In the genomic region with DNA sequence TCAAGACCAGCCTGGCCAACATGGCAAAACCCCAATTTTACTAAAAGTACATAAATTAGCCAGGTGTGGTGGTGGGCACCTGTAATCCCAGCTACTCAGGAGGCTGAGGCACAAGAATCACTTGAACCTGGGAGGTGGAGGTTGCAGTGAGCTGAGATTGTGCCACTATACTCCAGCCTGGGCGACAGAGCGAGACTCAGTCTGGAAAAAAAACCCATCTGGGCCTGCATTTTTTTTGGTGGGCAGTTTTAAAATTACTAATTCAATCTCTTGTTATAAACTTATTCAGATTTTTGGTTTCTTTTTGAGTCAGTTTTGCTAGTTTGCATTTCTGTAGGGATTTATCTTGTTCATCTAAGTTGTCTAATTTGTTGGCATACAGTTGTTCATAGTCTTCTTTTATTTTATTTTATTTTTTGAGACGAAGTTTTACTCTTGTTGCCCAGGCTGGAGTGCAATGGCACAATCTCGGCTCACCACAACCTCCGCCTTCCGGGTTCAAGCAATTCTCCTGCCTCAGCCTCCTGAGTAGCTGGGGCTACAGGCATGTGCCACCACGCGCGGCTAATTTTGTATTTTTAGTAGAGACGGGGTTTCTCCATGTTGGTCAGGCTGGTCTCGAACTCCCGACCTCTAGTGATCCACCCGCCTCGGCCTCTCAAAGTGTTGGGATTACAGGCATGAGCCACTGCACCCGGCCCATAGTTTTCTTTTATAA, we compare ENCODE assay signal across 7 cellular contexts. TPM values are rescaled to one million over a fixed set of nuclear protein-coding genes. Genes with fewer than 3 reads are reported as not detected.
DNase-seq lines count a peak whose midpoint lies in the region; ATAC-seq and TF ChIP-seq lines count a peak whose summit lies in the region.
"Not testable (repeated sequence)": the region's sequence is repeated elsewhere in the genome, so short reads cannot be mapped to it uniquely, and the experiment has no call there.

No MANE protein-coding gene starts in this region.

- not testable (repeated sequence) for H3K27me3 ChIP-seq in CD4-positive, alpha-beta T cell (ENCODE audit: control insufficient read depth, insufficient read depth, low read length); OCI-LY1 (ENCODE audit: insufficient read depth, low read length)

- H4K20me1 ChIP-seq in OCI-LY1 (ENCODE audit: insufficient read depth, low read length): not testable (repeated sequence)

- POLR2A ChIA-PET in CD4-positive, alpha-beta T cell (lab: Charles Lee); activated CD4-positive, alpha-beta T cell treated with anti-CD3 and anti-CD28 coated beads, Interleukin-2, amount 10 ng/mL, durations not matched to agents 7 days and 5 days (lab: Charles Lee): not testable (repeated sequence)

- peaks cover 76% of the 10 kb centered on the region for H3K4me1 Mint-ChIP-seq in CD4-positive, alpha-beta T cell (ENCODE audit: low read depth)
- peaks cover 75% of the 10 kb centered on the region for H3K4me1 Mint-ChIP-seq in activated CD4-positive, alpha-beta T cell treated with anti-CD3 and anti-CD28 coated beads, Interleukin-2, amount 10 ng/mL, durations not matched to agents 7 days and 5 days
- peaks cover 79% of the 10 kb centered on the region for H3K4me1 Mint-ChIP-seq in activated T-cell treated with anti-CD3 and anti-CD28 coated beads, Interleukin-2, amount 50 U/mL, for 4 hours (ENCODE audit: low read depth)
- peaks cover 52 to 90% (median 62%) of the 10 kb centered on the region in 3 donors for H3K4me1 Mint-ChIP-seq in naive B cell
- H3K4me1 Mint-ChIP-seq in stimulated activated memory B cell treated with anti-CD40 and anti-IgM and Interleukin-4, amounts not matched to agents 10 μg/mL and 1 μg/mL and 100 μg/mL, for 72 hours: peaks cover 87% of the 10 kb centered on the region

- H3K4me3 Mint-ChIP-seq in CD4-positive, alpha-beta T cell: peak overlapping the region; percentile 84
- not testable (repeated sequence) for H3K4me3 Mint-ChIP-seq in activated CD4-positive, alpha-beta T cell treated with anti-CD3 and anti-CD28 coated beads, Interleukin-2, amount 10 ng/mL, durations not matched to agents 7 days and 5 days; activated T-cell treated with anti-CD3 and anti-CD28 coated beads, Interleukin-2, amount 50 U/mL, for 4 hours
- H3K4me3 Mint-ChIP-seq in naive B cell: peak overlapping the region in 1 of 8 donors; percentile 77
- peak overlapping the region; percentile 70 for H3K4me3 Mint-ChIP-seq in stimulated activated memory B cell treated with anti-CD40 and anti-IgM and Interleukin-4, amounts not matched to agents 10 μg/mL and 1 μg/mL and 100 μg/mL, for 72 hours

- peaks cover 64% of the 10 kb centered on the region for H3K4me1 ChIP-seq in OCI-LY1 (ENCODE audit: insufficient read depth, low read length, severe bottlenecking)

- H3K4me2 ChIP-seq in OCI-LY1 (ENCODE audit: low read length): peak overlapping the region; percentile 90; the same call in 1 of the 2 replicates

- not testable (repeated sequence) for H3K9ac ChIP-seq in OCI-LY1 (ENCODE audit: low read length)

- intact Hi-C loops in CD4-positive, alpha-beta T cell (cut with DNase I, micrococcal nuclease): not testable (repeated sequence)

- not testable (repeated sequence) for H3K9me2 ChIP-seq in OCI-LY1 (ENCODE audit: low read depth, low read length)

- H3K4me3 ChIP-seq in OCI-LY1 (ENCODE audit: low read depth, low read length, poor library complexity, severe bottlenecking): not testable (repeated sequence)

- DNase-seq in CD4-positive, alpha-beta T cell; activated CD4-positive, alpha-beta T cell treated with anti-CD3 and anti-CD28 coated beads, Interleukin-2, amount 10 ng/mL, durations not matched to agents 7 days and 5 days; activated T-cell treated with anti-CD3 and anti-CD28 coated beads, Interleukin-2, amount 50 U/mL, for 4 hours; activated naive CD4-positive, alpha-beta T cell treated with anti-CD3 and anti-CD28 coated beads, Interleukin-2, amount 50 U/mL, for 72 hours (ENCODE audit: low spot score in 2 of 2); naive B cell: not testable (repeated sequence)

- H3K79me2 ChIP-seq in OCI-LY1 (ENCODE audit: insufficient read depth, low read length): peaks cover 39% of the 10 kb centered on the region

- peak overlapping the region; percentile 89 for H3K27ac Mint-ChIP-seq in CD4-positive, alpha-beta T cell
- peak overlapping the region; percentile 66 for H3K27ac Mint-ChIP-seq in activated CD4-positive, alpha-beta T cell treated with anti-CD3 and anti-CD28 coated beads, Interleukin-2, amount 10 ng/mL, durations not matched to agents 7 days and 5 days
- peak overlapping the region; percentile 8 to 39 for H3K27ac Mint-ChIP-seq in activated naive CD4-positive, alpha-beta T cell treated with anti-CD3 and anti-CD28 coated beads, Interleukin-2, amount 50 U/mL, for 72 hours
- H3K27ac Mint-ChIP-seq in naive B cell: peak overlapping the region in 5 of 6 donors; percentile 33 to 99 (median 73)
- H3K27ac Mint-ChIP-seq in stimulated activated memory B cell treated with anti-CD40 and anti-IgM and Interleukin-4, amounts not matched to agents 10 μg/mL and 1 μg/mL and 100 μg/mL, for 72 hours: peak overlapping the region; percentile 86

- H3K27ac ChIP-seq in CD4-positive, alpha-beta T cell (ENCODE audit: low read depth, low read length): not testable (repeated sequence)
- H3K27ac ChIP-seq in OCI-LY1 (ENCODE audit: low read depth, low read length, poor library complexity, severe bottlenecking): peak overlapping the region; percentile 95

- ATAC-seq in CD4-positive, alpha-beta T cell (ENCODE audit: poor library complexity); naive B cell (ENCODE audit: low read depth in 2 of 2); stimulated activated memory B cell treated with anti-CD40 and anti-IgM and Interleukin-4, amounts not matched to agents 10 μg/mL and 1 μg/mL and 100 μg/mL, for 72 hours: not testable (repeated sequence)
- peak; percentile 25 to 40 for ATAC-seq in activated T-cell treated with anti-CD3 and anti-CD28 coated beads, Interleukin-2, amount 50 U/mL, for 4 hours
- peak; percentile 26 to 42 for ATAC-seq in activated naive CD4-positive, alpha-beta T cell treated with anti-CD3 and anti-CD28 coated beads, Interleukin-2, amount 50 U/mL, for 72 hours

- not testable (repeated sequence) for TF ChIP-seq CTCF in CD4-positive, alpha-beta T cell (IDR thresholded peaks at IDR 0.05); OCI-LY1 (IDR thresholded peaks at IDR 0.05; ENCODE audit: low read length)

- not testable (repeated sequence) for H2AFZ ChIP-seq in OCI-LY1 (ENCODE audit: low read length)

- not testable (repeated sequence) for H3K9me3 Mint-ChIP-seq in CD4-positive, alpha-beta T cell; activated CD4-positive, alpha-beta T cell treated with anti-CD3 and anti-CD28 coated beads, Interleukin-2, amount 10 ng/mL, durations not matched to agents 7 days and 5 days; activated T-cell treated with anti-CD3 and anti-CD28 coated beads, Interleukin-2, amount 50 U/mL, for 4 hours; activated naive CD4-positive, alpha-beta T cell treated with anti-CD3 and anti-CD28 coated beads, Interleukin-2, amount 50 U/mL, for 72 hours; naive B cell; stimulated activated memory B cell treated with anti-CD40 and anti-IgM and Interleukin-4, amounts not matched to agents 10 μg/mL and 1 μg/mL and 100 μg/mL, for 72 hours

- not testable (repeated sequence) for H3K9me3 ChIP-seq in CD4-positive, alpha-beta T cell (ENCODE audit: control insufficient read depth, low read length); OCI-LY1 (ENCODE audit: low read length)

- CTCF ChIA-PET in CD4-positive, alpha-beta T cell (lab: Charles Lee); activated CD4-positive, alpha-beta T cell treated with anti-CD3 and anti-CD28 coated beads, Interleukin-2, amount 10 ng/mL, durations not matched to agents 7 days and 5 days (lab: Charles Lee): not testable (repeated sequence)

- peaks cover 52% of the 10 kb centered on the region for H3K36me3 Mint-ChIP-seq in CD4-positive, alpha-beta T cell (ENCODE audit: low read depth)
- H3K36me3 Mint-ChIP-seq in activated CD4-positive, alpha-beta T cell treated with anti-CD3 and anti-CD28 coated beads, Interleukin-2, amount 10 ng/mL, durations not matched to agents 7 days and 5 days (ENCODE audit: low read depth): peaks cover 52% of the 10 kb centered on the region
- H3K36me3 Mint-ChIP-seq in activated T-cell treated with anti-CD3 and anti-CD28 coated beads, Interleukin-2, amount 50 U/mL, for 4 hours (ENCODE audit: insufficient read depth): peaks cover 11% of the 10 kb centered on the region
- H3K36me3 Mint-ChIP-seq in activated naive CD4-positive, alpha-beta T cell treated with anti-CD3 and anti-CD28 coated beads, Interleukin-2, amount 50 U/mL, for 72 hours: peaks cover 0 to 21% of the 10 kb centered on the region in 2 donors
- H3K36me3 Mint-ChIP-seq in naive B cell: peaks cover 6 to 14% of the 10 kb centered on the region in 2 donors
- H3K36me3 Mint-ChIP-seq in stimulated activated memory B cell treated with anti-CD40 and anti-IgM and Interleukin-4, amounts not matched to agents 10 μg/mL and 1 μg/mL and 100 μg/mL, for 72 hours: peaks cover 38% of the 10 kb centered on the region

- H3K36me3 ChIP-seq in OCI-LY1 (ENCODE audit: insufficient read depth, low read length): peaks cover 18% of the 10 kb centered on the region

- H3F3A ChIP-seq in OCI-LY1 (ENCODE audit: insufficient read depth, low read length): not testable (repeated sequence)

- H3K27me3 Mint-ChIP-seq in CD4-positive, alpha-beta T cell; activated CD4-positive, alpha-beta T cell treated with anti-CD3 and anti-CD28 coated beads, Interleukin-2, amount 10 ng/mL, durations not matched to agents 7 days and 5 days; activated T-cell treated with anti-CD3 and anti-CD28 coated beads, Interleukin-2, amount 50 U/mL, for 4 hours (ENCODE audit: low read depth); naive B cell; stimulated activated memory B cell treated with anti-CD40 and anti-IgM and Interleukin-4, amounts not matched to agents 10 μg/mL and 1 μg/mL and 100 μg/mL, for 72 hours: not testable (repeated sequence)

RNA-seq across cellular contexts. Expression of a gene that starts 9.6 kb away (rescaled TPM):
- 10 to 100 TPM; 51.6 to 52.3 TPM for total RNA-seq in CD4-positive, alpha-beta T cell
- 10 to 100 TPM; 82.5 to 88.2 TPM for total RNA-seq in activated CD4-positive, alpha-beta T cell treated with anti-CD3 and anti-CD28 coated beads, Interleukin-2, amount 10 ng/mL, durations not matched to agents 7 days and 5 days
- 10 to 100 TPM; 30.6 to 42.7 (median 38.8) TPM for total RNA-seq in activated T-cell treated with anti-CD3 and anti-CD28 coated beads, Interleukin-2, amount 50 U/mL, for 4 hours
- total RNA-seq in activated naive CD4-positive, alpha-beta T cell treated with anti-CD3 and anti-CD28 coated beads, Interleukin-2, amount 50 U/mL, for 72 hours: 10 to 100 TPM; 64.7 to 65.2 TPM
- polyA plus RNA-seq in naive B cell (ENCODE audit: low read depth in 6 of 6): 10 to 100 TPM; 65.4 to 95.4 (median 78.7) TPM

RNA-seq across cellular contexts. Expression of a gene that starts 12.7 kb away (rescaled TPM):
- total RNA-seq in CD4-positive, alpha-beta T cell: 10 to 100 TPM; 68.6 to 70.7 TPM
- 100 to 1,000 TPM; 101 to 107 TPM for total RNA-seq in activated CD4-positive, alpha-beta T cell treated with anti-CD3 and anti-CD28 coated beads, Interleukin-2, amount 10 ng/mL, durations not matched to agents 7 days and 5 days
- 10 to 100 TPM; 43.0 to 51.8 (median 49.0) TPM for total RNA-seq in activated T-cell treated with anti-CD3 and anti-CD28 coated beads, Interleukin-2, amount 50 U/mL, for 4 hours
- 10 to 100 TPM; 64.3 to 70.1 TPM for total RNA-seq in activated naive CD4-positive, alpha-beta T cell treated with anti-CD3 and anti-CD28 coated beads, Interleukin-2, amount 50 U/mL, for 72 hours
- 100 to 1,000 TPM in 4 of 6 donors, 10 to 100 TPM in 2; 95.1 to 129 (median 101) TPM for polyA plus RNA-seq in naive B cell (ENCODE audit: low read depth in 6 of 6)

RNA-seq across cellular contexts. Expression of a gene that starts 39.5 kb away (rescaled TPM):
- total RNA-seq in CD4-positive, alpha-beta T cell: 10 to 100 TPM in 1 of 2 experiments, 1 to 10 TPM in 1; 9.8 to 12.6 TPM
- total RNA-seq in activated CD4-positive, alpha-beta T cell treated with anti-CD3 and anti-CD28 coated beads, Interleukin-2, amount 10 ng/mL, durations not matched to agents 7 days and 5 days: 10 to 100 TPM; 19.9 to 25.8 TPM
- total RNA-seq in activated T-cell treated with anti-CD3 and anti-CD28 coated beads, Interleukin-2, amount 50 U/mL, for 4 hours: 1 to 10 TPM; 5.9 to 6.8 (median 6.4) TPM
- total RNA-seq in activated naive CD4-positive, alpha-beta T cell treated with anti-CD3 and anti-CD28 coated beads, Interleukin-2, amount 50 U/mL, for 72 hours: 10 to 100 TPM in 1 of 2 donors, 1 to 10 TPM in 1; 6.4 to 12.7 TPM
- polyA plus RNA-seq in naive B cell (ENCODE audit: low read depth in 6 of 6): 10 to 100 TPM; 10.6 to 19.8 (median 16.7) TPM

Comparison
In these comparisons a context has a peak if more than half of its experiments do, and no peak if none do; other contexts are left out.
1. H3K27ac Mint-ChIP-seq: peak in every context shown above with its lines; median percentile 89 in CD4-positive, alpha-beta T cell; 86 in stimulated activated memory B cell treated with anti-CD40 and anti-IgM and Interleukin-4, amounts not matched to agents 10 μg/mL and 1 μg/mL and 100 μg/mL, for 72 hours; 73 in naive B cell; 66 in activated CD4-positive, alpha-beta T cell treated with anti-CD3 and anti-CD28 coated beads, Interleukin-2, amount 10 ng/mL, durations not matched to agents 7 days and 5 days; 24 in activated naive CD4-positive, alpha-beta T cell treated with anti-CD3 and anti-CD28 coated beads, Interleukin-2, amount 50 U/mL, for 72 hours.